19 cellular contexts compared by ENCODE assay signal in the genomic region with DNA sequence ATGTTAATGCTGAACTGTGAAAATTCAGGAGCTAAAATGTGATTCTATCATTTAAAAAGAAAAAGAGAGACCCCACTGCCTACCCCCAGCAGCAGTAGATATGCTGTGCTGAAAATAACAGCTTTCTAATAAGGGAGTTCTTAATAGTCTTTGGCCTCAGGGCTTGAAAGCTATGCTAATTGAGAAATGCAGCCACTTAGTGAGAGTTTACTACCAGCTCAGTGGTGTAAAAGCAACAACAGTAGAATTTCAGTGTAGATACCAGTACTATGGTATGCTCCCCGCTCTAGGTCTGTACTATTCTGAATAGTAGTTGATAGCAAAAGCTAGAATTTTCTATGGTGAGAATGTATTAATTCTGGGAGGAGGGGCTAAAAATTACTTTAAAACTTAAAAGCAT.
DNase-seq lines count a peak whose midpoint lies in the region; TF ChIP-seq lines count a peak whose summit lies in the region.
"Had no signal": no experiment of that assay in that cellular context is flagged by ENCODE, and none has a peak within 500 bp of the region (broad histone marks: within the 10 kb centered on the region; RNA-seq: fewer than 3 reads in every experiment).

No MANE protein-coding gene starts in this region.

- H3K4me3 ChIP-seq in tibial artery, result no peak overlapping the region
- H3K4me3 ChIP-seq: BLaER1 treated with 17β-estradiol and CSF1 and Interleukin-3, amounts not matched to agents 10 nM and 100 nM; GM12878; HAP-1 had no signal

- H3K36me3 ChIP-seq in tibial artery, result no peaks in the 10 kb centered on the region
- H3K36me3 ChIP-seq: BE2C; BLaER1 treated with 17β-estradiol and CSF1 and Interleukin-3, amounts not matched to agents 10 nM and 100 nM; HAP-1 had no signal

- H3K4me1 ChIP-seq in tibial artery, result no peaks in the 10 kb centered on the region
- H3K4me1 ChIP-seq: HAP-1 had no signal

- no peaks in the 10 kb centered on the region for H3K27me3 ChIP-seq in tibial artery
- H3K27me3 ChIP-seq: BE2C; BLaER1 treated with 17β-estradiol and CSF1 and Interleukin-3, amounts not matched to agents 10 nM and 100 nM had no signal

- intact Hi-C loops in tibial artery (cut with DNase I; ENCODE audit: low total_unique reads), result no loop called here

- peak; percentile 58 for DNase-seq in NCI-H69 (lab: John Stamatoyannopoulos, UW)
- peak; percentile 33 for DNase-seq in epidermal melanocyte (ENCODE audit: insufficient read length, low spot score)
- peak; percentile 54 for DNase-seq in renal cortical epithelial cell (ENCODE audit: low read depth)
- no peak for DNase-seq in activated naive CD4-positive, alpha-beta T cell treated with Interleukin-2 at 50 U/mL for 16 hours
- DNase-seq in A172 (ENCODE audit: low spot score), result no peak
- DNase-seq in tibial artery, result no peak
- DNase-seq: AML-193; BE2C; CD4-positive, alpha-beta T cell; CD8-positive, alpha-beta memory T cell; DMS 273 treated with DMSO at 0.1 percent for 48 hours; DMS79; EL; GDM1; GOT3; HFFc6 had no signal

- no peak overlapping the region for H3K27ac ChIP-seq in tibial artery
- H3K27ac ChIP-seq: BLaER1 treated with 17β-estradiol and CSF1 and Interleukin-3, amounts not matched to agents 10 nM and 100 nM had no signal

- H3K9me3 ChIP-seq in tibial artery, result peaks cover 0 to 5% (median 0%) of the 10 kb centered on the region in 3 donors
- H3K9me3 ChIP-seq: BE2C; BLaER1 treated with 17β-estradiol and CSF1 and Interleukin-3, amounts not matched to agents 10 nM and 100 nM; HAP-1 had no signal

- TF ChIP-seq CTCF in tibial artery (IDR thresholded peaks at IDR 0.05), result no peak

Comparison
In these comparisons a context has a peak if more than half of its experiments do, and no peak if none do; other contexts are left out.
1. DNase-seq: peak in NCI-H69 (single experiment), epidermal melanocyte (single experiment) and renal cortical epithelial cell (single experiment); none in activated naive CD4-positive, alpha-beta T cell treated with Interleukin-2 at 50 U/mL for 16 hours (single experiment), A172 (single experiment) and tibial artery (0 of 2).